In the genomic region with DNA sequence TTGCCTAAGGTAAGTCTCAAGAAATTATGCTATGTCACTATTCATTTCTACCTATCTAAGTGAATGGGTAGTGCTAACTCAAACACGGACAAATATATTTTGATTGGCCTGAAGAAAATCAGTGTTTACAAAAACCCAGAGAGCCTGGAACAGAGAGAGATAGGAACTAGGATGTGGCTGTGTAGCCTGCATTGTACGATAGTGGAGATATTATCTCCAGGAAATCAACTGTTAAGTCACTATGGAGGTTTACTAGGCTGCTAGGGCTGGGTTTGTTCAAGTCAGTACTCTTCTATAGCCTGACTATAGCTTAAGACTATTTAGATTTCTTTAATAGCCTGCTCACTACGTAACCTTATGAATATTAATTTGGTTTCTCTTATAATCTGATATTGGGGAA, we compare ENCODE assay signal across 7 cellular contexts.
"Had no signal": no experiment of that assay in that cellular context is flagged by ENCODE, and none has a peak within 500 bp of the region (broad histone marks: within the 10 kb centered on the region; RNA-seq: fewer than 3 reads in every experiment).

No MANE protein-coding gene starts in this region.

- H3K4me3 Mint-ChIP-seq: HFFc6 had no signal

- H3K4me3 ChIP-seq: HAP-1 had no signal

- ATAC-seq: HCT116 had no signal

- H3K4me1 ChIP-seq: HAP-1 had no signal

- DNase-seq: GOT3, H7, HFFc6, IMR-90, KBM-7 had no signal

- H3K36me3 ChIP-seq: HAP-1 had no signal

- H3K9me3 ChIP-seq: HAP-1 had no signal

- H3K9me3 Mint-ChIP-seq: HFFc6 had no signal

- H3K27ac Mint-ChIP-seq: HFFc6 had no signal
